ENCODE assay signal across 13 cellular contexts in the genomic region with DNA sequence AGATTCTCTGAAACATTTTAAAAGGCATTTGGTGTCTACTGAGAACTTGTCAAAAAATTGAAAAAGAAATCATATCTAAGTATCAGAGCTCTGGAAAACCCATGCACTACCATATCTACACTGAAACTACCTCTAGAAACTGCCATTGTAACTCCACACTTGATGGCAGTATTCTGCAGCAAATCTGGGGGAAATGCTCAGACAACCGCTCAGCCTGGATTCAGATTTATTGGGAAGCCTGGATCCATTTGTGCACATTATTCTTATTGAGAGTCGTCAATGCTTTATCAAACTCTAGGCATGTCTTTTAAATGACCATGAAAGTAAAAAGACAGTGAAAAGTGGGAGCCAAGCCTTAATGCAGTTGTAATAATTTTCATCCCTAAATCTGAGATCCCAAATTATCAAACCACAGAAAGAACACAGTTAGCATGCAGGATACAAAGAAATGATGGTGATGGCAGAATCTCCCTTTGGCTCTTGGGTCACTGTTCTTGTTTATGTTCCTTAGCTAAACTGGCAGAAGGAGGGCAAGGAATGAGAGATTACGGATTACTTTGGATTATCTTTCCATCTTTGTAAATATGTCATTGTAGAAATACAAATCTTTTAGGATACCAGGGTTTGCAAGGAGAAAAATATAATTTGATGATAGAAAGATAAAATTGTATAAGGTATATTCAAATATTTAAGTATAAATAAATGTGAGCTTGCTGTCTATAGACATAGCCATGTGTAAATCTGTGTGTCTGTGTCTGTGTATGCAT.
DNase-seq lines count a peak whose midpoint lies in the region; ATAC-seq and TF ChIP-seq lines count a peak whose summit lies in the region.
"Had no signal": no experiment of that assay in that cellular context is flagged by ENCODE, and none has a peak within 500 bp of the region (broad histone marks: within the 10 kb centered on the region; RNA-seq: fewer than 3 reads in every experiment).

No MANE protein-coding gene starts in this region.

- intact Hi-C loops in esophagus muscularis mucosa (cut with DNase I): no loop called here
- intact Hi-C loops in CD4-positive, alpha-beta memory T cell (cut with micrococcal nuclease): no loop called here

- ATAC-seq in stimulated activated memory B cell treated with anti-CD40 and anti-IgM and Interleukin-4, amounts not matched to agents 10 μg/mL and 1 μg/mL and 100 μg/mL, for 72 hours: no peak
- no peak for ATAC-seq in GM21619 (IDR thresholded peaks at IDR 0.05; ENCODE audit: unreplicated experiment)
- ATAC-seq: body of pancreas, left colon had no signal

- no peak overlapping the region for H3K9ac ChIP-seq in neural cell (ENCODE audit: low read length)

- no peaks in the 10 kb centered on the region for H3K36me3 Mint-ChIP-seq in stimulated activated memory B cell treated with anti-CD40 and anti-IgM and Interleukin-4, amounts not matched to agents 10 μg/mL and 1 μg/mL and 100 μg/mL, for 72 hours
- H3K36me3 Mint-ChIP-seq in CD4-positive, alpha-beta memory T cell: no peaks in the 10 kb centered on the region

- no peaks in the 10 kb centered on the region for H3K4me1 ChIP-seq in esophagus muscularis mucosa
- H3K4me1 ChIP-seq in CD4-positive, alpha-beta memory T cell (ENCODE audit: insufficient read depth, low read length): no peaks in the 10 kb centered on the region
- H3K4me1 ChIP-seq: body of pancreas, thyroid gland had no signal

- H3K4me3 ChIP-seq in esophagus muscularis mucosa: no peak overlapping the region
- no peak overlapping the region for H3K4me3 ChIP-seq in neural cell (ENCODE audit: low read length)
- H3K4me3 ChIP-seq in CD4-positive, alpha-beta memory T cell (ENCODE audit: low read length in 2 of 2): no peak overlapping the region
- H3K4me3 ChIP-seq: body of pancreas, PC-9, thyroid gland had no signal

- WGBS in esophagus muscularis mucosa: 58% methylated on average over 3 of the region's 3 CpGs

- no peaks in the 10 kb centered on the region for H3K9me2 ChIP-seq in neural cell (ENCODE audit: insufficient read depth, low read length)

- no peak for TF ChIP-seq POLR2A in esophagus muscularis mucosa (IDR thresholded peaks at IDR 0.05; ENCODE audit: low read depth)

- no peak overlapping the region for H2AFZ ChIP-seq in neural cell (ENCODE audit: low read depth, low read length)
- H2AFZ ChIP-seq: PC-9 had no signal

- H3K27ac ChIP-seq in esophagus muscularis mucosa (replicated peaks in 1 of 4) (no peak overlapping the region), neural cell (ENCODE audit: low read length) (no peak overlapping the region)
- H3K27ac ChIP-seq in CD4-positive, alpha-beta memory T cell (ENCODE audit: low read depth, low read length): no peak overlapping the region
- H3K27ac ChIP-seq: body of pancreas, PC-9, thyroid gland had no signal

- peak in 2 of 3 experiments; percentile 34 to 44 for TF ChIP-seq CTCF in esophagus muscularis mucosa (IDR thresholded peaks at IDR 0.05)
- peak; percentile 75 for TF ChIP-seq CTCF in neural cell (IDR thresholded peaks at IDR 0.05; ENCODE audit: poor library complexity, severe bottlenecking)

- TF ChIP-seq EP300 in esophagus muscularis mucosa (IDR thresholded peaks at IDR 0.05) (no peak), neural cell (conservative IDR thresholded peaks at IDR 0.05; ENCODE audit: poor library complexity, severe bottlenecking) (no peak)

- peak; percentile 90 for TF ChIP-seq RAD21 in neural cell (conservative IDR thresholded peaks at IDR 0.05)

- no peaks in the 10 kb centered on the region for H3K79me2 ChIP-seq in neural cell (replicated peaks; ENCODE audit: insufficient read depth, low read length)

- no peaks in the 10 kb centered on the region for H3K4me1 Mint-ChIP-seq in stimulated activated memory B cell treated with anti-CD40 and anti-IgM and Interleukin-4, amounts not matched to agents 10 μg/mL and 1 μg/mL and 100 μg/mL, for 72 hours
- H3K4me1 Mint-ChIP-seq in CD4-positive, alpha-beta memory T cell: no peaks in the 10 kb centered on the region
- H3K4me1 Mint-ChIP-seq: activated CD4-positive, alpha-beta T cell treated with anti-CD3 and anti-CD28 coated beads, Interleukin-2, amount 10 ng/mL, durations not matched to agents 24 days and 14 days had no signal

- POLR2A ChIA-PET in CD4-positive, alpha-beta memory T cell (lab: Charles Lee; ENCODE audit: partially characterized antibody): no interaction called here

- H3K9me3 ChIP-seq in esophagus muscularis mucosa: no peaks in the 10 kb centered on the region
- H3K9me3 ChIP-seq in neural cell (ENCODE audit: low read length): no peaks in the 10 kb centered on the region
- no peaks in the 10 kb centered on the region for H3K9me3 ChIP-seq in CD4-positive, alpha-beta memory T cell (ENCODE audit: control insufficient read depth in 1 of 2, low read length in 2 of 2)
- H3K9me3 ChIP-seq: body of pancreas, thyroid gland had no signal

- no peaks in the 10 kb centered on the region for H3F3A ChIP-seq in neural cell (ENCODE audit: insufficient read depth, low read length, poor library complexity, severe bottlenecking)

- H3K36me3 ChIP-seq in esophagus muscularis mucosa (no peaks in the 10 kb centered on the region), neural cell (ENCODE audit: insufficient read depth, low read length) (no peaks in the 10 kb centered on the region)
- no peaks in the 10 kb centered on the region for H3K36me3 ChIP-seq in CD4-positive, alpha-beta memory T cell (ENCODE audit: insufficient read depth, low read length)
- H3K36me3 ChIP-seq: thyroid gland had no signal

- DNase-seq in DMS153 (lab: John Stamatoyannopoulos, UW) (peak; percentile 38), NCI-H2227 (lab: John Stamatoyannopoulos, UW; ENCODE audit: unreplicated experiment) (peak; percentile 33), esophagus muscularis mucosa (ENCODE audit: extremely low spot score) (no peak), T-helper 2 cell (no peak)
- no peak for DNase-seq in CD4-positive, alpha-beta memory T cell
- DNase-seq: activated CD4-positive, alpha-beta T cell treated with anti-CD3 and anti-CD28 coated beads, Interleukin-2, amount 10 ng/mL, durations not matched to agents 24 days and 14 days; left colon; PC-9; thyroid gland had no signal

- no peak overlapping the region for H3K4me3 Mint-ChIP-seq in stimulated activated memory B cell treated with anti-CD40 and anti-IgM and Interleukin-4, amounts not matched to agents 10 μg/mL and 1 μg/mL and 100 μg/mL, for 72 hours
- no peak overlapping the region for H3K4me3 Mint-ChIP-seq in CD4-positive, alpha-beta memory T cell
- H3K4me3 Mint-ChIP-seq: activated CD4-positive, alpha-beta T cell treated with anti-CD3 and anti-CD28 coated beads, Interleukin-2, amount 10 ng/mL, durations not matched to agents 24 days and 14 days had no signal

- no peak overlapping the region for H3K4me2 ChIP-seq in neural cell (ENCODE audit: low read length)
- H3K4me2 ChIP-seq: PC-9 had no signal

- CTCF ChIA-PET in CD4-positive, alpha-beta memory T cell (lab: Charles Lee; ENCODE audit: partially characterized antibody): no interaction called here

- H4K20me1 ChIP-seq in neural cell (ENCODE audit: insufficient read depth): no peaks in the 10 kb centered on the region

- H3K27ac Mint-ChIP-seq in stimulated activated memory B cell treated with anti-CD40 and anti-IgM and Interleukin-4, amounts not matched to agents 10 μg/mL and 1 μg/mL and 100 μg/mL, for 72 hours: no peak overlapping the region
- H3K27ac Mint-ChIP-seq in CD4-positive, alpha-beta memory T cell: no peak overlapping the region
- H3K27ac Mint-ChIP-seq: activated CD4-positive, alpha-beta T cell treated with anti-CD3 and anti-CD28 coated beads, Interleukin-2, amount 10 ng/mL, durations not matched to agents 24 days and 14 days had no signal

- H3K27me3 Mint-ChIP-seq in stimulated activated memory B cell treated with anti-CD40 and anti-IgM and Interleukin-4, amounts not matched to agents 10 μg/mL and 1 μg/mL and 100 μg/mL, for 72 hours: no peaks in the 10 kb centered on the region
- H3K27me3 Mint-ChIP-seq in CD4-positive, alpha-beta memory T cell: no peaks in the 10 kb centered on the region
- H3K27me3 Mint-ChIP-seq: activated CD4-positive, alpha-beta T cell treated with anti-CD3 and anti-CD28 coated beads, Interleukin-2, amount 10 ng/mL, durations not matched to agents 24 days and 14 days had no signal

- no peaks in the 10 kb centered on the region for H3K27me3 ChIP-seq in esophagus muscularis mucosa
- no peaks in the 10 kb centered on the region for H3K27me3 ChIP-seq in neural cell (ENCODE audit: insufficient read depth, low read depth, low read length)
- no peaks in the 10 kb centered on the region for H3K27me3 ChIP-seq in CD4-positive, alpha-beta memory T cell (ENCODE audit: insufficient read depth, low read length)
- H3K27me3 ChIP-seq: body of pancreas, thyroid gland had no signal

- no peaks in the 10 kb centered on the region for H3K9me3 Mint-ChIP-seq in stimulated activated memory B cell treated with anti-CD40 and anti-IgM and Interleukin-4, amounts not matched to agents 10 μg/mL and 1 μg/mL and 100 μg/mL, for 72 hours
- peaks cover 0 to 19% (median 7%) of the 10 kb centered on the region in 8 donors for H3K9me3 Mint-ChIP-seq in CD4-positive, alpha-beta memory T cell
- H3K9me3 Mint-ChIP-seq: activated CD4-positive, alpha-beta T cell treated with anti-CD3 and anti-CD28 coated beads, Interleukin-2, amount 10 ng/mL, durations not matched to agents 24 days and 14 days had no signal

TF ChIP-seq in neural cell, 6 proteins besides CTCF, POLR2A, EP300 and RAD21 (continues in another document):
- TF ChIP-seq POLR2AphosphoS5 (IDR thresholded peaks at IDR 0.05) (no peak), EZH2 (IDR thresholded peaks at IDR 0.05; ENCODE audit: borderline replicate concordance, insufficient read depth, low read length, poor library complexity, severe bottlenecking) (no peak), TAF1 (IDR thresholded peaks at IDR 0.05; ENCODE audit: low read depth) (no peak), SMC3 (conservative IDR thresholded peaks at IDR 0.05; ENCODE audit: poor library complexity) (peak; percentile 86)

Comparison
In these comparisons a context has a peak if more than half of its experiments do, and no peak if none do; other contexts are left out.
1. DNase-seq: peak in DMS153 (single experiment) and NCI-H2227 (single experiment); none in esophagus muscularis mucosa (single experiment), CD4-positive, alpha-beta memory T cell (0 of 5) and T-helper 2 cell (0 of 5).